Comparison of ENCODE assay signal across 28 cellular contexts in the genomic region with DNA sequence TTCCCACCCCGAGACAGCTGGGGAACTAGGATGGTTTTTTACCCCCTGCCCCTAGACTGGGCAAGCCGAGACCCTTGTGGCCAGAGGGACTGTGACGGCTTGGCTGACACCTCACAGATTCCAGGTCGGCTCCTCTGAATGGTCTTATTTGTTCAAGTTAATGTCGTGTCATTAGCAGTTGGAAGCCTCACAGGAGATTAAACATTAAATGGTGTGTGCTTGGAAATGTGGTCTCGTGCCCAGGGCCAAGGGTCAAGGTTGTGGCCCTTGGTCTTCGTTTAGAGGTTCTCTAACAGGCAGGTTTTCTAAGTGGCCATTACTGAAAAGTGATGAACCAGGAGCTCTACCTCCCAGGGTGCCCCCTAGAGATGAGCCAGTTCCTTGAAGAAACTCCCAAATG.
"Had no signal": no experiment of that assay in that cellular context is flagged by ENCODE, and none has a peak within 500 bp of the region (broad histone marks: within the 10 kb centered on the region; RNA-seq: fewer than 3 reads in every experiment).

No MANE protein-coding gene starts in this region.

- H3K36me3 ChIP-seq: colonic mucosa, esophagus squamous epithelium, thyroid gland had no signal

- H3K9me3 ChIP-seq: colonic mucosa, esophagus squamous epithelium, mucosa of descending colon, psoas muscle, thyroid gland had no signal

- H3K36me3 Mint-ChIP-seq: immature natural killer cell; mesothelial cell of epicardium; naive B cell; natural killer cell treated with Interleukin-12 subunit alpha and Interleukin-12 subunit beta and Interleukin-15 and Interleukin-18, amount 100 ng/mL, for 72 hours; type B pancreatic cell had no signal

- ATAC-seq: mucosa of descending colon; natural killer cell treated with Interleukin-12 subunit alpha and Interleukin-12 subunit beta and Interleukin-15 and Interleukin-18, amount 100 ng/mL, for 72 hours; psoas muscle; right cardiac atrium; stimulated activated naive CD8-positive, alpha-beta T cell treated with anti-CD3 and anti-CD28 coated beads, Interleukin-15, amount 100 ng/mL, for 72 hours had no signal

- H3K27me3 ChIP-seq: colonic mucosa, thyroid gland had no signal

- H3K4me1 ChIP-seq: colonic mucosa, esophagus squamous epithelium, thyroid gland had no signal

- DNase-seq: colonic mucosa; dermis blood vessel endothelial cell; effector memory CD4-positive, alpha-beta T cell; erythroblast; esophagus squamous epithelium; hypothalamus; immature natural killer cell; mesenchymal stem cell; mucosa of descending colon; naive B cell; posterior cingulate gyrus; psoas muscle; stimulated activated CD4-positive, alpha-beta T cell treated with anti-CD3 and anti-CD28 coated beads, Interleukin-12 subunit alpha, Interleukin-12 subunit beta, amount 100 ng/mL, for 4 hours; stimulated activated CD4-positive, alpha-beta T cell treated with anti-CD3 and anti-CD28 coated beads, Interleukin-1b, Interleukin-23, amount 100 ng/mL, for 48 hours; stimulated activated CD4-positive, alpha-beta T cell treated with anti-CD3 and anti-CD28 coated beads, Interleukin-4, amount 100 ng/mL, for 1 hour; stimulated activated CD8-positive, alpha-beta memory T cell treated with anti-CD3 and anti-CD28 coated beads, Interleukin-4, amount 100 ng/mL, for 48 hours; stimulated activated naive CD4-positive, alpha-beta T cell; stimulated activated naive CD8-positive, alpha-beta T cell treated with anti-CD3 and anti-CD28 coated beads, Interleukin-15, amount 100 ng/mL, for 72 hours; thyroid gland had no signal

- H3K27ac Mint-ChIP-seq: immature natural killer cell; mesothelial cell of epicardium; naive B cell; natural killer cell treated with Interleukin-12 subunit alpha and Interleukin-12 subunit beta and Interleukin-15 and Interleukin-18, amount 100 ng/mL, for 72 hours; stimulated activated naive CD8-positive, alpha-beta T cell treated with anti-CD3 and anti-CD28 coated beads, Interleukin-15, amount 100 ng/mL, for 72 hours; type B pancreatic cell had no signal

- H3K4me3 Mint-ChIP-seq: immature natural killer cell; mesothelial cell of epicardium; natural killer cell treated with Interleukin-12 subunit alpha and Interleukin-12 subunit beta and Interleukin-15 and Interleukin-18, amount 100 ng/mL, for 72 hours; neural crest cell; stimulated activated naive CD8-positive, alpha-beta T cell treated with anti-CD3 and anti-CD28 coated beads, Interleukin-15, amount 100 ng/mL, for 72 hours; type B pancreatic cell had no signal

- H3K9me3 Mint-ChIP-seq: immature natural killer cell; mesothelial cell of epicardium; natural killer cell treated with Interleukin-12 subunit alpha and Interleukin-12 subunit beta and Interleukin-15 and Interleukin-18, amount 100 ng/mL, for 72 hours; stimulated activated naive CD8-positive, alpha-beta T cell treated with anti-CD3 and anti-CD28 coated beads, Interleukin-15, amount 100 ng/mL, for 72 hours had no signal

- FAIRE-seq: endometrium, frontal cortex, keratinocyte had no signal

- H3K27ac ChIP-seq: colonic mucosa, esophagus squamous epithelium, psoas muscle, skin epidermis, thyroid gland had no signal

- H3K4me3 ChIP-seq: colonic mucosa, esophagus squamous epithelium, mucosa of descending colon, psoas muscle, skin epidermis, thyroid gland had no signal
